26 cellular contexts compared by ENCODE assay signal in genomic region chr6:129603731-129604130, GRCh38.
"Had no signal": no experiment of that assay in that cellular context is flagged by ENCODE, and none has a peak within 500 bp of the region (broad histone marks: within the 10 kb centered on the region; RNA-seq: fewer than 3 reads in every experiment).

No MANE protein-coding gene starts in this region.

- H3K36me3 ChIP-seq: ovary, right atrium auricular region, thyroid gland, vagina had no signal

- H3K9me3 ChIP-seq: left lung, ovary, right atrium auricular region, stomach, testis, thyroid gland, transverse colon, upper lobe of left lung, vagina had no signal

- DNase-seq: hippocampal formation; kidney glomerular epithelial cell; left cardiac atrium; left lung; mesendoderm; naive thymus-derived CD4-positive, alpha-beta T cell; ovary; stimulated activated CD4-positive, alpha-beta T cell treated with anti-CD3 and anti-CD28 coated beads, Interleukin-12 subunit alpha, Interleukin-12 subunit beta, amount 100 ng/mL, for 4 hours; stimulated activated CD4-positive, alpha-beta T cell treated with anti-CD3 and anti-CD28 coated beads, Interleukin-15, amount 100 ng/mL, for 24 hours; stimulated activated CD4-positive, alpha-beta T cell treated with anti-CD3 and anti-CD28 coated beads, Interleukin-2, amount 100 ng/mL, for 24 hours; stimulated activated CD4-positive, alpha-beta T cell treated with anti-CD3 and anti-CD28 coated beads, Interleukin-4, amount 100 ng/mL, for 1 hour; stimulated activated naive B cell treated with anti-CD40 and anti-IgM and Interleukin-4, amounts not matched to agents 10 μg/mL and 1 μg/mL and 100 μg/mL, for 72 hours; stimulated activated naive CD8-positive, alpha-beta T cell treated with anti-CD3 and anti-CD28 coated beads, Interleukin-15, Interleukin-2, amounts not matched to agents 100 U/mL and 50 U/mL, for 24 hours; stomach; testis; thyroid gland; transverse colon; upper lobe of left lung had no signal

- H3K4me1 Mint-ChIP-seq: stimulated activated naive B cell treated with anti-CD40 and anti-IgM and Interleukin-4, amounts not matched to agents 10 μg/mL and 1 μg/mL and 100 μg/mL, for 72 hours had no signal

- H3K27ac Mint-ChIP-seq: mesothelial cell of epicardium; naive thymus-derived CD4-positive, alpha-beta T cell; natural killer cell treated with Interleukin-12 subunit alpha and Interleukin-12 subunit beta and Interleukin-15 and Interleukin-18, amount 100 ng/mL, for 72 hours; progenitor cell of endocrine pancreas; stimulated activated naive B cell treated with anti-CD40 and anti-IgM and Interleukin-4, amounts not matched to agents 10 μg/mL and 1 μg/mL and 100 μg/mL, for 72 hours had no signal

- H3K36me3 Mint-ChIP-seq: mesothelial cell of epicardium; stimulated activated naive B cell treated with anti-CD40 and anti-IgM and Interleukin-4, amounts not matched to agents 10 μg/mL and 1 μg/mL and 100 μg/mL, for 72 hours had no signal

- H3K4me3 Mint-ChIP-seq: mesothelial cell of epicardium; naive thymus-derived CD4-positive, alpha-beta T cell; natural killer cell treated with Interleukin-12 subunit alpha and Interleukin-12 subunit beta and Interleukin-15 and Interleukin-18, amount 100 ng/mL, for 72 hours; stimulated activated naive B cell treated with anti-CD40 and anti-IgM and Interleukin-4, amounts not matched to agents 10 μg/mL and 1 μg/mL and 100 μg/mL, for 72 hours had no signal

- H3K4me1 ChIP-seq: right atrium auricular region had no signal

- H3K27me3 Mint-ChIP-seq: natural killer cell treated with Interleukin-12 subunit alpha and Interleukin-12 subunit beta and Interleukin-15 and Interleukin-18, amount 100 ng/mL, for 72 hours; progenitor cell of endocrine pancreas; stimulated activated naive B cell treated with anti-CD40 and anti-IgM and Interleukin-4, amounts not matched to agents 10 μg/mL and 1 μg/mL and 100 μg/mL, for 72 hours had no signal

- ATAC-seq: left cardiac atrium; left lung; naive thymus-derived CD4-positive, alpha-beta T cell; natural killer cell treated with Interleukin-12 subunit alpha and Interleukin-12 subunit beta and Interleukin-15 and Interleukin-18, amount 100 ng/mL, for 72 hours; sciatic nerve; stimulated activated naive B cell treated with anti-CD40 and anti-IgM and Interleukin-4, amounts not matched to agents 10 μg/mL and 1 μg/mL and 100 μg/mL, for 72 hours; stimulated activated naive CD8-positive, alpha-beta T cell treated with anti-CD3 and anti-CD28 coated beads, Interleukin-15, Interleukin-2, amounts not matched to agents 100 U/mL and 50 U/mL, for 24 hours had no signal

- H3K9me3 Mint-ChIP-seq: mesothelial cell of epicardium; naive thymus-derived CD4-positive, alpha-beta T cell; natural killer cell treated with Interleukin-12 subunit alpha and Interleukin-12 subunit beta and Interleukin-15 and Interleukin-18, amount 100 ng/mL, for 72 hours; stimulated activated naive B cell treated with anti-CD40 and anti-IgM and Interleukin-4, amounts not matched to agents 10 μg/mL and 1 μg/mL and 100 μg/mL, for 72 hours had no signal

- H3K4me3 ChIP-seq: left lung, lung, ovary, right atrium auricular region, skin epidermis, stomach, testis, thyroid gland, transverse colon, upper lobe of left lung, vagina had no signal
